Comparison of ENCODE assay signal across 29 cellular contexts in genomic region chr3:112413722-112414121, GRCh38.
"Had no signal": no experiment of that assay in that cellular context is flagged by ENCODE, and none has a peak within 500 bp of the region (broad histone marks: within the 10 kb centered on the region; RNA-seq: fewer than 3 reads in every experiment).

No MANE protein-coding gene starts in this region.

- H3K4me3 ChIP-seq: body of pancreas, esophagus squamous epithelium, heart right ventricle, left lung, lower lobe of right lung, psoas muscle, sigmoid colon, testis, uterus had no signal

- H3K79me2 ChIP-seq: parathyroid adenoma had no signal

- H3K27me3 ChIP-seq: body of pancreas, esophagus squamous epithelium, heart right ventricle, left lung, sigmoid colon, testis, uterus had no signal

- H3K9me3 ChIP-seq: body of pancreas, esophagus squamous epithelium, left lung, lower lobe of right lung, psoas muscle, sigmoid colon, testis, uterus had no signal

- H3K4me3 Mint-ChIP-seq: naive thymus-derived CD4-positive, alpha-beta T cell; T-helper 17 cell had no signal

- H3K4me1 ChIP-seq: body of pancreas, esophagus squamous epithelium, heart right ventricle, left lung, lower lobe of right lung, parathyroid adenoma, psoas muscle, testis, uterus had no signal

- H3K9ac ChIP-seq: parathyroid adenoma had no signal

- DNase-seq: activated CD4-positive, alpha-beta T cell treated with anti-CD3 and anti-CD28 coated beads for 1 hour; activated naive CD4-positive, alpha-beta T cell; activated T-cell treated with anti-CD3 and anti-CD28 coated beads for 4 hours; activated T-cell treated with anti-CD3 and anti-CD28 coated beads, Interleukin-2, amount 50 U/mL, for 72 hours; anterior cingulate cortex; body of pancreas; effector CD8-positive, alpha-beta T cell; esophagus squamous epithelium; foreskin melanocyte; heart right ventricle; kidney glomerular epithelial cell; left lung; lower lobe of right lung; naive thymus-derived CD4-positive, alpha-beta T cell; occipital lobe; psoas muscle; sigmoid colon; stimulated activated CD4-positive, alpha-beta T cell treated with anti-CD3 and anti-CD28 coated beads, Interleukin-15, amount 100 ng/mL, for 24 hours; stimulated activated naive CD8-positive, alpha-beta T cell treated with anti-CD3 and anti-CD28 coated beads, Interleukin-15, Interleukin-2, amounts not matched to agents 100 U/mL and 50 U/mL, for 24 hours; T-helper 17 cell; T1000; testis; trophoblast cell; uterus; WERI-Rb-1 had no signal

- H2AFZ ChIP-seq: parathyroid adenoma had no signal

- H3K27ac Mint-ChIP-seq: activated naive CD4-positive, alpha-beta T cell treated with anti-CD3 and anti-CD28 coated beads, Interleukin-2, amount 50 U/mL, for 72 hours; naive thymus-derived CD4-positive, alpha-beta T cell; T-helper 17 cell had no signal

- FAIRE-seq: endometrium had no signal

- H3K27ac ChIP-seq: body of pancreas, epithelial cell of prostate, esophagus squamous epithelium, heart right ventricle, left lung, lower lobe of right lung, parathyroid adenoma, psoas muscle, sigmoid colon, testis, uterus, WERI-Rb-1 had no signal

- H3K36me3 ChIP-seq: esophagus squamous epithelium, heart right ventricle, left lung, lower lobe of right lung, sigmoid colon, uterus, WERI-Rb-1 had no signal
